In the genomic region with DNA sequence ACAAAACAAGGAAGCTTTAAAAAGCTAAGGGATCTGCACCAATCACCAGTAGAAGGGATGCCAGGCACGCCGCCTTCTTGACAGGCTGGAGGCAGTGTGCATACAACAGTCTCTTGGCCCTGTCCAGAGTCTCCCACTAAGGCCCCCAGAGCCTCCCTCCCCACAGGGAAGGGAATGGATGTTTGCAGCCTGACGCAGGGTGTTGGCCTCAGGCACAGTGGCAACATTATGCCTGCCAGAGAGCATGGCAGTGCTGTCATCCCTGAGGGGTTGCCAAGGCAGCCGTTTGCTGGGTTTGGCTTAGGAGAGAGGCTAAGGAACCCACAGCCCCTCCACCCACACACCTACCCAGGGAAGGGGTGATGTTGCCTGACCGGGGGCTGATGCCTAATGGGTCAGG, we compare ENCODE assay signal across 1 cellular context.
TF ChIP-seq lines count a peak whose summit lies in the region.

No MANE protein-coding gene starts in this region.

TF ChIP-seq in IMR-90, 13 proteins besides CTCF, POLR2A, EP300 and RAD21 (continued from another document):
- no peak for TF ChIP-seq MAFK (IDR thresholded peaks at IDR 0.05; ENCODE audit: low read depth, low read length)
- TF ChIP-seq MAZ (IDR thresholded peaks at IDR 0.05; ENCODE audit: borderline replicate concordance, low read depth, low read length), result no peak
- TF ChIP-seq RFX5 (IDR thresholded peaks at IDR 0.05; ENCODE audit: low read depth, low read length), result no peak
- TF ChIP-seq, protein P1, sequence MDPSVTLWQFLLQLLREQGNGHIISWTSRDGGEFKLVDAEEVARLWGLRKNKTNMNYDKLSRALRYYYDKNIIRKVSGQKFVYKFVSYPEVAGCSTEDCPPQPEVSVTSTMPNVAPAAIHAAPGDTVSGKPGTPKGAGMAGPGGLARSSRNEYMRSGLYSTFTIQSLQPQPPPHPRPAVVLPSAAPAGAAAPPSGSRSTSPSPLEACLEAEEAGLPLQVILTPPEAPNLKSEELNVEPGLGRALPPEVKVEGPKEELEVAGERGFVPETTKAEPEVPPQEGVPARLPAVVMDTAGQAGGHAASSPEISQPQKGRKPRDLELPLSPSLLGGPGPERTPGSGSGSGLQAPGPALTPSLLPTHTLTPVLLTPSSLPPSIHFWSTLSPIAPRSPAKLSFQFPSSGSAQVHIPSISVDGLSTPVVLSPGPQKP (IDR thresholded peaks at IDR 0.05; ENCODE audit: borderline replicate concordance, low read depth, low read length), result no peak
- no peak for TF ChIP-seq NFE2L2 (IDR thresholded peaks at IDR 0.05; ENCODE audit: low read depth, low read length)
- TF ChIP-seq, protein P2, sequence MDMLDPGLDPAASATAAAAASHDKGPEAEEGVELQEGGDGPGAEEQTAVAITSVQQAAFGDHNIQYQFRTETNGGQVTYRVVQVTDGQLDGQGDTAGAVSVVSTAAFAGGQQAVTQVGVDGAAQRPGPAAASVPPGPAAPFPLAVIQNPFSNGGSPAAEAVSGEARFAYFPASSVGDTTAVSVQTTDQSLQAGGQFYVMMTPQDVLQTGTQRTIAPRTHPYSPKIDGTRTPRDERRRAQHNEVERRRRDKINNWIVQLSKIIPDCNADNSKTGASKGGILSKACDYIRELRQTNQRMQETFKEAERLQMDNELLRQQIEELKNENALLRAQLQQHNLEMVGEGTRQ (IDR thresholded peaks at IDR 0.05; ENCODE audit: low read depth, low read length), result no peak
